Comparison of ENCODE assay signal across 1 cellular context in the genomic region with DNA sequence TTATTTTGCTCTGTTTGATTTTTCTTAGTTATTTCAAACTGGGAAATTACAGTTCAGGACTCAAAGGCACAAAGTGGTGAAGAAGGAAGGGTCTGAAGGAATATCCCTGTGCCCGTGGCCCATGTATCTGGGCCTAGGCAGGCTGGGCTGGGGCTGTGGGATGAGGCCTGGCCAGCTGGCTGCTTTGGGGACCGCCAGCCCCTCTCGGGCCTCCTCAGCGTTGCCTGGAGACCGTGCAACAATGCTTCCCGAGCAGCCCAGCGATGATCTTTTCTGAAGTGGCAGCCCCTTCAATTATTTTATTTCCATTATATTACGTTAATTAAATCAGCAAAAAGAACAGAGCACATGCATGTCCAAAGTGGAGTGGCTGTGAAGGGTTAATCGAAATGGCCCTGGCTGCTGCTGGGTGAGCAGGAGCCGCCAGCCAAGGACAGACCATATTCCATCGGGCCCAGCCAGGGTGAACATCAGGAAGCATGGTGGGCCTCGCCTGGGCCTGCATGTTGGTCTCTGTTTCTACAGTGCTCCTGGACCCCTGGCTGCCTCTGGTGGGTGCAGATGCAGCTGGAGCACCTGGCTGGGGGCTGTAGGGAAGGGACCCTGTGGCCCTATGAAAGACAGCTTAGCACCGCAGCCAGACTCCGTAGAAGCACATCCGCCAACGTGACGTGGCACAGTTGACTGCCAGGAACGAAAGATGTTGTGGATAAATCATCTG.
TF ChIP-seq lines count a peak whose summit lies in the region.

No MANE protein-coding gene starts in this region.

TF ChIP-seq in HepG2, 621 proteins besides CTCF, POLR2A, EP300 and RAD21:
- TF ChIP-seq ZNF652 (CRISPR knock-in tag; IDR thresholded peaks at IDR 0.05; ENCODE audit: borderline replicate concordance, low read depth) = peak; percentile 46; the same call in 1 of the 2 replicates
- TF ChIP-seq, protein P1, sequence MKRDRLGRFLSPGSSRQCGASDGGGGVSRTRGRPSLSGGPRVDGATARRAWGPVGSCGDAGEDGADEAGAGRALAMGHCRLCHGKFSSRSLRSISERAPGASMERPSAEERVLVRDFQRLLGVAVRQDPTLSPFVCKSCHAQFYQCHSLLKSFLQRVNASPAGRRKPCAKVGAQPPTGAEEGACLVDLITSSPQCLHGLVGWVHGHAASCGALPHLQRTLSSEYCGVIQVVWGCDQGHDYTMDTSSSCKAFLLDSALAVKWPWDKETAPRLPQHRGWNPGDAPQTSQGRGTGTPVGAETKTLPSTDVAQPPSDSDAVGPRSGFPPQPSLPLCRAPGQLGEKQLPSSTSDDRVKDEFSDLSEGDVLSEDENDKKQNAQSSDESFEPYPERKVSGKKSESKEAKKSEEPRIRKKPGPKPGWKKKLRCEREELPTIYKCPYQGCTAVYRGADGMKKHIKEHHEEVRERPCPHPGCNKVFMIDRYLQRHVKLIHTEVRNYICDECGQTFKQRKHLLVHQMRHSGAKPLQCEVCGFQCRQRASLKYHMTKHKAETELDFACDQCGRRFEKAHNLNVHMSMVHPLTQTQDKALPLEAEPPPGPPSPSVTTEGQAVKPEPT (CRISPR knock-in tag; IDR thresholded peaks at IDR 0.05; ENCODE audit: low read depth) = no peak
